1 cellular context compared by ENCODE assay signal in the genomic region with DNA sequence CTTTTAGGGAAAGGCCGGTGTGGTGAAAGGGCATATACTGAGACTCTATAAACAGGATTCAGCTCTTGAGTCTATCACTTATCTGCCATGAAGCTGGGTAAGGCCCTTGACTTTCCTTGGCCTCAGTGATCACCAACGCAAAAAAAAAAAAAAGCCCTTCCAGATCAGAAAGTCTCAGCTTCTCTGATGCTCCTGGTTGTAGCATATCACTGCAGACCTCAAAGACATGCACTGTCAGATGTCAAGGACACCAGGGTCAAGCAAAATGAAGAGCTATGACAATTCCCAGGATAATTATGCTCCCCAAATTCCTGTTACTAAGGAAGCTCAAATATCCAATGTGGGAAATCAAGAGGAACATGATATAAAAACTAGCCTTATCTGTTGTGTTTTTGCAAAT.
TF ChIP-seq lines count a peak whose summit lies in the region.

No MANE protein-coding gene starts in this region.

TF ChIP-seq in A549, 52 proteins besides CTCF, POLR2A, EP300 and RAD21:
- TF ChIP-seq ELK1 (IDR thresholded peaks at IDR 0.05; ENCODE audit: low read depth, low read length) (no peak), USF2 (IDR thresholded peaks at IDR 0.05) (no peak), EHMT2 (IDR thresholded peaks at IDR 0.05; ENCODE audit: low read depth) (no peak), JUN (IDR thresholded peaks at IDR 0.05) (0 out of 5 replicates have a peak, but pooled peaks of 1 of the 2 experiments have one; percentile 30)
TF ChIP-seq in A549: peak in this region for 1.
